8 cellular contexts compared by ENCODE assay signal in genomic region chr9:17578911-17579793, GRCh38. TPM values are rescaled to one million over a fixed set of nuclear protein-coding genes. Genes with fewer than 3 reads are reported as not detected.
DNase-seq lines count a peak whose midpoint lies in the region; ATAC-seq, FAIRE-seq and TF ChIP-seq lines count a peak whose summit lies in the region.

Gene SH3GL2, plus strand, starts transcription at chr9:17579066.

- H3K4me3 ChIP-seq in pancreas: peak within 1 kb of the TSS; percentile 23 to 55 (median 38)

- DNase-seq in Ammon's horn (ENCODE audit: low spot score) (peak; percentile 63), NCI-H1092 (lab: John Stamatoyannopoulos, UW) (peak; percentile 80), glutamatergic neuron (peak; percentile 79), pancreas (peak; percentile 34 to 76 (median 40))
- no peak for DNase-seq in activated T-cell treated with anti-CD3 and anti-CD28 coated beads, Interleukin-2, amount 50 U/mL, for 4 hours

- peaks cover 0 to 10% (median 2%) of the 10 kb centered on the region in 4 donors for H3K27me3 ChIP-seq in pancreas

- H3K4me1 ChIP-seq in pancreas: no peaks in the 10 kb centered on the region

- no peaks in the 10 kb centered on the region for H3K36me3 Mint-ChIP-seq in activated T-cell treated with anti-CD3 and anti-CD28 coated beads, Interleukin-2, amount 50 U/mL, for 4 hours (ENCODE audit: insufficient read depth)
- H3K36me3 Mint-ChIP-seq in glutamatergic neuron (ENCODE audit: unreplicated experiment): no peaks in the 10 kb centered on the region

- peak; percentile 39 for ATAC-seq in GM19324 (IDR thresholded peaks at IDR 0.05; ENCODE audit: low FRiP score, unreplicated experiment)
- peak; percentile 25 to 72 for ATAC-seq in activated T-cell treated with anti-CD3 and anti-CD28 coated beads, Interleukin-2, amount 50 U/mL, for 4 hours
- ATAC-seq in pancreas: peak; percentile 67 to 95 (median 92)
- no peak for ATAC-seq in GM21825 (IDR thresholded peaks at IDR 0.05; ENCODE audit: unreplicated experiment)
- no peak for ATAC-seq in GM21447 (IDR thresholded peaks at IDR 0.05; ENCODE audit: unreplicated experiment)

- FAIRE-seq in pancreas (lab: Jason Lieb, UNC): no peak

- no peaks in the 10 kb centered on the region for H3K9me3 ChIP-seq in pancreas

- peaks cover 4% of the 10 kb centered on the region for H3K4me1 Mint-ChIP-seq in activated T-cell treated with anti-CD3 and anti-CD28 coated beads, Interleukin-2, amount 50 U/mL, for 4 hours (ENCODE audit: low read depth)
- H3K4me1 Mint-ChIP-seq in glutamatergic neuron (ENCODE audit: low read depth, unreplicated experiment): no peaks in the 10 kb centered on the region

- intact Hi-C loops in pancreas (cut with DNase I): no loop called here

- H3K27ac ChIP-seq in pancreas: no peak within 1 kb of the TSS

- H3K9me3 Mint-ChIP-seq in activated T-cell treated with anti-CD3 and anti-CD28 coated beads, Interleukin-2, amount 50 U/mL, for 4 hours: peaks cover 5% of the 10 kb centered on the region
- peaks cover 5% of the 10 kb centered on the region for H3K9me3 Mint-ChIP-seq in glutamatergic neuron (ENCODE audit: unreplicated experiment)

- no peak within 1 kb of the TSS for H3K27ac Mint-ChIP-seq in glutamatergic neuron (ENCODE audit: unreplicated experiment)

- peaks cover 30% of the 10 kb centered on the region for H3K27me3 Mint-ChIP-seq in activated T-cell treated with anti-CD3 and anti-CD28 coated beads, Interleukin-2, amount 50 U/mL, for 4 hours (ENCODE audit: low read depth)
- H3K27me3 Mint-ChIP-seq in glutamatergic neuron (ENCODE audit: unreplicated experiment): peaks cover 7% of the 10 kb centered on the region

- H3K4me3 Mint-ChIP-seq in activated T-cell treated with anti-CD3 and anti-CD28 coated beads, Interleukin-2, amount 50 U/mL, for 4 hours: no peak within 1 kb of the TSS
- peak within 1 kb of the TSS; percentile 94 for H3K4me3 Mint-ChIP-seq in glutamatergic neuron (ENCODE audit: unreplicated experiment)

- TF ChIP-seq CTCF in glutamatergic neuron (IDR thresholded peaks at IDR 0.05; ENCODE audit: partially characterized antibody, unreplicated experiment): no peak
- no peak for TF ChIP-seq CTCF in pancreas (IDR thresholded peaks at IDR 0.05)

- 1% methylated on average over 79 to 109 of the region's 109 CpGs for WGBS in pancreas, 2 donors

- no peaks in the 10 kb centered on the region for H3K36me3 ChIP-seq in pancreas

RNA-seq across cellular contexts. Expression of gene SH3GL2, which starts in this region (rescaled TPM):
- not detected for total RNA-seq in activated T-cell treated with anti-CD3 and anti-CD28 coated beads, Interleukin-2, amount 50 U/mL, for 4 hours
- total RNA-seq in glutamatergic neuron (ENCODE audit: unreplicated experiment): 8.1 TPM
- 1 to 10 TPM in 3 of 6 donors, under 1 TPM in 3; 0.47 to 2.6 (median 1.2) TPM for total RNA-seq in pancreas
- 10 to 100 TPM in 1 of 2 donors, 1 to 10 TPM in 1; 2.6 to 17.3 TPM for polyA plus RNA-seq in pancreas

Comparison
In these comparisons a context has a peak if more than half of its experiments do, and no peak if none do; other contexts are left out.
1. Peak in ATAC-seq in activated T-cell treated with anti-CD3 and anti-CD28 coated beads, Interleukin-2, amount 50 U/mL, for 4 hours; RNA of the gene not detected or under 1 TPM.
2. ATAC-seq: peak in GM19324 (single experiment) and pancreas (4 of 4); none in GM21825 (single experiment) and GM21447 (single experiment).